In genomic region chr15:84816694-84817460, GRCh38 we compare ENCODE assay signal across 8 cellular contexts. TPM values are rescaled to one million over a fixed set of nuclear protein-coding genes. Genes with fewer than 3 reads are reported as not detected.
DNase-seq lines count a peak whose midpoint lies in the region; ATAC-seq and TF ChIP-seq lines count a peak whose summit lies in the region.

Gene ALPK3 (plus strand): TSS chr15:84817356. CDS start chr15:84817453, 97 bp downstream.

- H4K8ac ChIP-seq in IMR-90 (ENCODE audit: low read depth in 2 of 2, low read length in 2 of 2): peak within 1 kb of the TSS in 1 of 2 experiments; percentile 60; a peak in 2 of 4 replicates

- no peak within 1 kb of the TSS for H4K5ac ChIP-seq in IMR-90 (ENCODE audit: low read depth, low read length)

- WGBS in IMR-90 (ENCODE audit: extremely low coverage in 2 of 2, insufficient read length in 1 of 2), 2 experiments: 31% methylated on average over 37 of the region's 61 CpGs; no CpG with 5 or more reads in 1 of the 2 experiments
- WGBS in right lobe of liver (ENCODE audit: insufficient coverage, low coverage, low lambda C conversion rate, missing lambda C conversion rate): 24% methylated on average over 7 of the region's 61 CpGs

- no peak within 1 kb of the TSS for H3K56ac ChIP-seq in IMR-90 (ENCODE audit: extremely low read depth, insufficient read depth, low read length)

- peak within 1 kb of the TSS; percentile 7; the same call in 1 of the 2 replicates for H3K23ac ChIP-seq in IMR-90 (ENCODE audit: low read depth, low read length)

- H3K27ac ChIP-seq in IMR-90 (ENCODE audit: insufficient read depth, low read length) (no peak within 1 kb of the TSS), dorsolateral prefrontal cortex (peak within 1 kb of the TSS in 38 of 59 donors; percentile 7 to 83 (median 64)), right lobe of liver (peak within 1 kb of the TSS; percentile 84 to 95 (median 91)), stomach smooth muscle (ENCODE audit: low read length) (peak within 1 kb of the TSS; percentile 92)

- intact Hi-C loops in IMR-90 (cut with micrococcal nuclease): no loop called here
- intact Hi-C loops in dorsolateral prefrontal cortex (cut with DNase I): no loop called here
- intact Hi-C loops in right lobe of liver (cut with DNase I): no loop called here

- no peak within 1 kb of the TSS for H2BK5ac ChIP-seq in IMR-90 (ENCODE audit: low read depth, low read length, poor library complexity, severe bottlenecking)

- H3K9ac ChIP-seq in IMR-90 (ENCODE audit: low read depth, low read length) (no peak within 1 kb of the TSS), stomach smooth muscle (ENCODE audit: low read length in 2 of 2) (peak within 1 kb of the TSS; percentile 81 to 87)

- no peaks in the 10 kb centered on the region for H3K9me1 ChIP-seq in IMR-90 (ENCODE audit: insufficient read depth, low read length)

- POLR2A ChIA-PET in IMR-90 (lab: Charles Lee; ENCODE audit: unreplicated experiment): no interaction called here

- H2BK120ac ChIP-seq in IMR-90 (ENCODE audit: low read depth, low read length): no peak within 1 kb of the TSS; the same call in 1 of the 2 replicates

- H3K9me3 ChIP-seq in IMR-90 (ENCODE audit: control insufficient read depth, insufficient read depth, low read length) (no peaks in the 10 kb centered on the region), right lobe of liver (no peaks in the 10 kb centered on the region), stomach smooth muscle (ENCODE audit: control insufficient read depth in 2 of 2, low read length in 2 of 2) (no peaks in the 10 kb centered on the region)

- H2AK9ac ChIP-seq in IMR-90 (replicated peaks; ENCODE audit: low read depth, low read length, poor library complexity): peak within 1 kb of the TSS; percentile 44

- no TSS peak for BruUV-seq in IMR-90 (replicated peaks; lab: Mats Ljungman, UMichigan)

- no peak within 1 kb of the TSS for H3K4me2 ChIP-seq in IMR-90 (ENCODE audit: low read depth, low read length)

- peak; percentile 22 for ATAC-seq in IMR-90 (ENCODE audit: low read depth)
- ATAC-seq in right lobe of liver: peak; percentile 45 to 64 (median 64)
- no peak for ATAC-seq in GM18502 (IDR thresholded peaks at IDR 0.05; ENCODE audit: poor library complexity, unreplicated experiment)
- ATAC-seq in HG02588 (IDR thresholded peaks at IDR 0.05; ENCODE audit: unreplicated experiment): no peak

- 0 out of 2 replicates have a peak within 1 kb of the TSS, but pooled peaks have one; percentile 9 for H2AK5ac ChIP-seq in IMR-90 (ENCODE audit: low read depth, low read length)

- TF ChIP-seq CTCF in IMR-90 (conservative IDR thresholded peaks at IDR 0.05; ENCODE audit: low read depth, low read length) (no peak), dorsolateral prefrontal cortex (IDR thresholded peaks at IDR 0.05 in 54 of 56, conservative IDR thresholded peaks at IDR 0.05 in 2 of 56; ENCODE audit: low read depth in 1 of 56, partially characterized antibody in 56 of 56) (no peak), right lobe of liver (IDR thresholded peaks at IDR 0.05) (peak in 2 of 4 donors; percentile 13 to 35)

- H3K4me1 ChIP-seq in IMR-90 (ENCODE audit: control insufficient read depth, insufficient read depth, low read length) (no peaks in the 10 kb centered on the region), right lobe of liver (peaks cover 0 to 37% (median 10%) of the 10 kb centered on the region in 4 donors), stomach smooth muscle (ENCODE audit: control insufficient read depth, insufficient read depth, low read length) (peaks cover 48% of the 10 kb centered on the region)

- H3K36me3 ChIP-seq in IMR-90 (ENCODE audit: control insufficient read depth, insufficient read depth, low read length) (no peaks in the 10 kb centered on the region), right lobe of liver (no peaks in the 10 kb centered on the region), stomach smooth muscle (ENCODE audit: control insufficient read depth in 2 of 2, insufficient read depth in 2 of 2, low read length in 2 of 2) (peaks cover 0 to 2% of the 10 kb centered on the region in 2 donors)

- no peaks in the 10 kb centered on the region for H4K20me1 ChIP-seq in IMR-90 (ENCODE audit: insufficient read depth, low read length)

- H3K4ac ChIP-seq in IMR-90 (ENCODE audit: low read depth, low read length): no peak within 1 kb of the TSS

- H3K27me3 ChIP-seq in IMR-90 (ENCODE audit: control insufficient read depth, insufficient read depth, low read length): peaks cover 1% of the 10 kb centered on the region; the same call in 1 of the 2 replicates
- no peaks in the 10 kb centered on the region for H3K27me3 ChIP-seq in dorsolateral prefrontal cortex
- no peaks in the 10 kb centered on the region for H3K27me3 ChIP-seq in right lobe of liver
- no peaks in the 10 kb centered on the region for H3K27me3 ChIP-seq in stomach smooth muscle (ENCODE audit: control insufficient read depth in 1 of 2, insufficient read depth in 2 of 2, low read length in 2 of 2)

- no peak for TF ChIP-seq POLR2A in IMR-90 (IDR thresholded peaks at IDR 0.05; ENCODE audit: low read depth, low read length)
- no peak for TF ChIP-seq POLR2A in right lobe of liver (IDR thresholded peaks at IDR 0.05)

- CTCF ChIA-PET in IMR-90 (lab: Yijun Ruan, JAX): no interaction called here

- in situ Hi-C loops in IMR-90 (cut with MboI; ENCODE audit: low sequenced_read_pairs): no loop called here

- no peak for DNase-seq in IMR-90
- peak in 2 of 10 donors; percentile 27 to 50 for DNase-seq in dorsolateral prefrontal cortex
- peak; percentile 64 to 79 (median 67) for DNase-seq in right lobe of liver
- no peak for DNase-seq in NCI-H187 (lab: John Stamatoyannopoulos, UW)
- DNase-seq in activated CD8-positive, alpha-beta memory T cell treated with anti-CD3 and anti-CD28 coated beads, Interleukin-2, amount 50 U/mL, for 48 hours: no peak

- H3K79me1 ChIP-seq in IMR-90 (ENCODE audit: low read depth in 1 of 2, low read length in 2 of 2): no peaks in the 10 kb centered on the region

- H3K18ac ChIP-seq in IMR-90 (ENCODE audit: low read depth, low read length): no peak within 1 kb of the TSS

- dilution Hi-C loops in IMR-90 (cut with HindIII; ENCODE audit: low sequenced_read_pairs, unreplicated experiment): no loop called here

- H4K91ac ChIP-seq in IMR-90 (ENCODE audit: insufficient read depth, low read depth, low read length): no peak within 1 kb of the TSS

- H2BK20ac ChIP-seq in IMR-90 (ENCODE audit: low read depth, low read length): no peak within 1 kb of the TSS

- no peak within 1 kb of the TSS for H3K4me3 ChIP-seq in IMR-90 (ENCODE audit: insufficient read depth, low read depth, low read length)
- H3K4me3 ChIP-seq in dorsolateral prefrontal cortex: peak within 1 kb of the TSS in 54 of 59 donors; percentile 7 to 60 (median 41)
- H3K4me3 ChIP-seq in right lobe of liver: peak within 1 kb of the TSS; percentile 18 to 43 (median 21)
- H3K4me3 ChIP-seq in stomach smooth muscle (ENCODE audit: low read length in 2 of 2): peak within 1 kb of the TSS; percentile 51 to 76

- H2BK15ac ChIP-seq in IMR-90 (ENCODE audit: low read depth, low read length): 0 out of 3 replicates have a peak within 1 kb of the TSS, but pooled peaks have one; percentile 16

- no peak within 1 kb of the TSS for H3K14ac ChIP-seq in IMR-90 (replicated peaks; ENCODE audit: low read depth, low read length)

- no peak for TF ChIP-seq RAD21 in IMR-90 (IDR thresholded peaks at IDR 0.05; ENCODE audit: low read length)

- peak within 1 kb of the TSS; percentile 67 for H2AFZ ChIP-seq in IMR-90 (replicated peaks; ENCODE audit: low read length, poor library complexity)

TF ChIP-seq in IMR-90, 13 proteins besides CTCF, POLR2A, EP300 and RAD21:
- no peak for TF ChIP-seq RCOR1 (IDR thresholded peaks at IDR 0.05; ENCODE audit: insufficient replicate concordance, low read length)
TF ChIP-seq in IMR-90: peak in this region for 0.

RNA-seq across cellular contexts. Expression of gene ALPK3, which starts in this region (rescaled TPM):
- under 0.01 TPM in 2 replicates for total RNA-seq in IMR-90 (2012; rRNA removed)
- polyA plus RNA-seq in IMR-90 (2012; rRNA removed): 0.06 and 0.26 TPM in 2 replicates
- 0.03 and 0.05 TPM in 2 replicates for polyA plus RNA-seq in IMR-90 (2012; cell fraction: cytosol; rRNA removed)
- polyA plus RNA-seq in IMR-90 (2012; cell fraction: nucleus; rRNA removed; ENCODE audit: low replicate concordance): 0.47 and 0.57 TPM in 2 replicates
- total RNA-seq in dorsolateral prefrontal cortex: 10 to 100 TPM in 1 of 120 experiments, 1 to 10 TPM in 119; 1.5 to 11.2 (median 3.8) TPM
- total RNA-seq in right lobe of liver: 10 to 100 TPM in 1 of 6 experiments, 1 to 10 TPM in 5; 1.3 to 12.5 (median 5.5) TPM

Comparison
In these comparisons a context has a peak if more than half of its experiments do, and no peak if none do; other contexts are left out.
1. Peak in ATAC-seq in IMR-90; RNA of the gene not detected or under 1 TPM.
2. ATAC-seq: peak in right lobe of liver (4 of 4); none in GM18502 (single experiment) and HG02588 (single experiment).
3. DNase-seq: peak in right lobe of liver (3 of 3); none in IMR-90 (single experiment), NCI-H187 (0 of 2) and activated CD8-positive, alpha-beta memory T cell treated with anti-CD3 and anti-CD28 coated beads, Interleukin-2, amount 50 U/mL, for 48 hours (single experiment).